Comparison of ENCODE assay signal across 8 cellular contexts in genomic region chr4:120156115-120156718, GRCh38.
DNase-seq lines count a peak whose midpoint lies in the region; ATAC-seq and TF ChIP-seq lines count a peak whose summit lies in the region.

No MANE protein-coding gene starts in this region.

- H3K9me3 ChIP-seq in heart right ventricle (no peaks in the 10 kb centered on the region), neuronal stem cell (replicated peaks in 1 of 2; ENCODE audit: control insufficient read depth in 2 of 2, insufficient read depth in 1 of 2, low read depth in 1 of 2, low read length in 2 of 2) (no peaks in the 10 kb centered on the region)

- WGBS in heart right ventricle, 2 donors = 30 to 35% methylated on average over 5 of the region's 5 CpGs
- WGBS in neuronal stem cell (ENCODE audit: extremely low coverage in 2 of 2, insufficient read length in 2 of 2, insufficient replicate concordance in 1 of 2), 2 donors = no CpG with 5 or more reads among the region's 5 CpGs

- peak in 1 of 8 donors; percentile 52 for ATAC-seq in heart right ventricle
- no peak for ATAC-seq in left ventricle myocardium superior
- ATAC-seq in GM21528 (IDR thresholded peaks at IDR 0.05; ENCODE audit: low FRiP score, unreplicated experiment) = peak; percentile 85
- ATAC-seq in GM21717 (IDR thresholded peaks at IDR 0.05; ENCODE audit: unreplicated experiment) = no peak

- no peaks in the 10 kb centered on the region for H3K4me1 ChIP-seq in heart right ventricle
- peaks cover 0 to 14% of the 10 kb centered on the region in 2 donors for H3K4me1 ChIP-seq in neuronal stem cell (ENCODE audit: control insufficient read depth in 2 of 2, insufficient read depth in 1 of 2, low read depth in 1 of 2, low read length in 2 of 2)

- no peaks in the 10 kb centered on the region for H3K79me1 ChIP-seq in neuronal stem cell (ENCODE audit: low read depth, low read length)

- H3K4me2 ChIP-seq in neuronal stem cell (ENCODE audit: insufficient read depth, low read length, poor library complexity, severe bottlenecking) = no peak overlapping the region

- H3K27me3 ChIP-seq in heart right ventricle (no peaks in the 10 kb centered on the region), neuronal stem cell (ENCODE audit: control insufficient read depth in 3 of 3, insufficient read depth in 3 of 3, low read depth in 1 of 3, low read length in 3 of 3) (no peaks in the 10 kb centered on the region)

- H2BK5ac ChIP-seq in neuronal stem cell (ENCODE audit: low read length) = no peak overlapping the region

- no peak overlapping the region for H3K4me3 ChIP-seq in heart right ventricle
- no peak overlapping the region for H3K4me3 ChIP-seq in neuronal stem cell (ENCODE audit: low read length in 2 of 2)

- no peak overlapping the region for H2AK5ac ChIP-seq in neuronal stem cell (ENCODE audit: low read depth, low read length)

- H3K14ac ChIP-seq in neuronal stem cell (ENCODE audit: low read length) = no peak overlapping the region

- no peak overlapping the region for H4K91ac ChIP-seq in neuronal stem cell (ENCODE audit: low read depth, low read length, poor library complexity)

- no peak overlapping the region for H2BK120ac ChIP-seq in neuronal stem cell (ENCODE audit: low read depth, low read length)

- in situ Hi-C loops in SK-MEL-5 (cut with HindIII; ENCODE audit: low pct_unique_long_range_greater_than_20kb, low sequenced_read_pairs) = no loop called here

- peak; percentile 44 to 80 (median 69) for TF ChIP-seq CTCF in heart right ventricle (IDR thresholded peaks at IDR 0.05)

- H3K18ac ChIP-seq in neuronal stem cell (ENCODE audit: low read length) = no peak overlapping the region

- H3K27ac ChIP-seq in heart right ventricle (no peak overlapping the region), epithelial cell of prostate (no peak overlapping the region), neuronal stem cell (replicated peaks; ENCODE audit: low read length) (no peak overlapping the region)

- H3K36me3 ChIP-seq in heart right ventricle (no peaks in the 10 kb centered on the region), neuronal stem cell (replicated peaks in 1 of 2; ENCODE audit: control insufficient read depth in 2 of 2, insufficient read depth in 2 of 2, low read length in 2 of 2) (no peaks in the 10 kb centered on the region)

- H3K9ac ChIP-seq in neuronal stem cell (ENCODE audit: low read depth, low read length, poor library complexity) = no peak overlapping the region

- H2BK15ac ChIP-seq in neuronal stem cell (ENCODE audit: low read length) = no peak overlapping the region

- peak overlapping the region; percentile 71 for H2AFZ ChIP-seq in neuronal stem cell (ENCODE audit: low read length)

- H2BK12ac ChIP-seq in neuronal stem cell (ENCODE audit: low read length) = no peak overlapping the region

- no peak overlapping the region for H3K4ac ChIP-seq in neuronal stem cell (ENCODE audit: low read length)

- H4K8ac ChIP-seq in neuronal stem cell (ENCODE audit: low read depth, low read length) = no peak overlapping the region

- no peak overlapping the region for H3K23ac ChIP-seq in neuronal stem cell (ENCODE audit: low read depth, low read length, poor library complexity)

- intact Hi-C loops in heart right ventricle (cut with DNase I) (loop anchor here (2.0 to 10.0 kb wide), 5 partner anchors 941 to 1099 kb away; no protein-coding TSS in a partner anchor), left ventricle myocardium superior (cut with micrococcal nuclease) (loop anchor here (2.0 to 10.0 kb wide), 2 partner anchors 941 to 1099 kb away; no protein-coding TSS in a partner anchor)

- peak in 1 of 2 donors; percentile 19 for DNase-seq in heart right ventricle
- no peak for DNase-seq in left ventricle myocardium superior
- DNase-seq in Kasumi-1 (lab: John Stamatoyannopoulos, UW) = peak; percentile 53 to 56
- peak; percentile 71 for DNase-seq in SK-MEL-5 (ENCODE audit: low read depth, low spot score)
- DNase-seq in epithelial cell of prostate (ENCODE audit: low read depth, low spot score) = peak; percentile 34
- peak; percentile 69 for DNase-seq in neuronal stem cell (ENCODE audit: low spot score)
